Comparison of ENCODE assay signal across 8 cellular contexts in the genomic region with DNA sequence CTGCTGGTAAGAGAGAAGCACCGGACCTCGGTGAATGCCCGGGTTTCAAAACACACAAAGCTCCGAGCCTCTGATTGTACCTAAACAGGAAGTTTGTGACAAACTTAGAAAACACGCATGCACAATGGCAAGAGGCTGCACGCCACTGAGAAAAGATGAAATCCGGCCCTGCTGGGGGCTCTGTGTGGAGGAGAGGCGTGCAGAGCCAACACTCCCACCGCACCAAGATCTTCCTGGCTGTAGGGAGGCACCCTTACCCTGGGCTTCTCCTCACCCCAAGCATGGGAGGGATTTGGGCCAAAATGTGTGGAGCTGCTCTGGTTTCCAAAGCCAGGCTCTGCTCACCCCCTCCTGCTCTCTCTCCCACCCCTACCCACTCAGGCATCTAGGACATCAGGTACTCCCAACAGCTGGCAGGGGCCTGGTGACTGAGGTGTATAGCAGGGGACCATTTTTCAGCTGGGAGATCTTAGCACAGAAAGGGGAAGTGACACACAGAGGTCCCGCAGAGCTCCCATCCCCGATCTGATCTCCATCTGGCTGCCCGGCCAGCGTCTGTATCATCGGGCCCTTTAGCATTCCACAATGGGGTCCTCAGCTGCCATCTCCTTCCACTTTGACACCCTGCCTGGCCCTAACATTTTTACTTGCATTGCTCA.
DNase-seq lines count a peak whose midpoint lies in the region; ATAC-seq and TF ChIP-seq lines count a peak whose summit lies in the region.

No MANE protein-coding gene starts in this region.

- H3K4me3 ChIP-seq in GM06990 (replicated peaks; ENCODE audit: low read depth, low read length) (peak overlapping the region; percentile 21; the same call in 1 of the 2 replicates), NB4 (ENCODE audit: low read depth, low read length) (peak overlapping the region; percentile 49), dorsolateral prefrontal cortex (peak overlapping the region in 1 of 59 donors; percentile 1)

- DNase-seq in GM06990 (ENCODE audit: extremely low read depth, insufficient read length), result peak; percentile 80
- peak; percentile 91 for DNase-seq in NB4 (ENCODE audit: low read depth)
- DNase-seq in dorsolateral prefrontal cortex, result no peak
- no peak for DNase-seq in stimulated activated naive CD8-positive, alpha-beta T cell treated with anti-CD3 and anti-CD28 coated beads, Interleukin-15, Interleukin-2, amounts not matched to agents 100 U/mL and 50 U/mL, for 24 hours
- DNase-seq in putamen (ENCODE audit: low spot score), result no peak
- no peak for DNase-seq in NCI-H2029 (lab: John Stamatoyannopoulos, UW)
- no peak for DNase-seq in islet precursor cell

- no peaks in the 10 kb centered on the region for H3K36me3 ChIP-seq in GM06990 (ENCODE audit: control insufficient read depth, insufficient read depth, low read length)

- ATAC-seq in GM21515 (IDR thresholded peaks at IDR 0.05; ENCODE audit: unreplicated experiment), result peak; percentile 41
- peak; percentile 53 for ATAC-seq in stimulated activated naive CD8-positive, alpha-beta T cell treated with anti-CD3 and anti-CD28 coated beads, Interleukin-15, Interleukin-2, amounts not matched to agents 100 U/mL and 50 U/mL, for 24 hours

- TF ChIP-seq CTCF in GM06990 (IDR thresholded peaks at IDR 0.05; ENCODE audit: insufficient read depth, low read length, poor library complexity, severe bottlenecking), result no peak
- no peak for TF ChIP-seq CTCF in NB4 (IDR thresholded peaks at IDR 0.05; ENCODE audit: low read depth, low read length)
- TF ChIP-seq CTCF in dorsolateral prefrontal cortex (IDR thresholded peaks at IDR 0.05 in 54 of 56, conservative IDR thresholded peaks at IDR 0.05 in 2 of 56; ENCODE audit: low read depth in 1 of 56, partially characterized antibody in 56 of 56), result no peak

- TF ChIP-seq POLR2A in NB4 (IDR thresholded peaks at IDR 0.05; ENCODE audit: extremely low read depth, insufficient read length), result peak; percentile 5

- no peaks in the 10 kb centered on the region for H3K27me3 ChIP-seq in GM06990 (replicated peaks; ENCODE audit: control insufficient read depth, insufficient read depth, low read length)
- no peaks in the 10 kb centered on the region for H3K27me3 ChIP-seq in dorsolateral prefrontal cortex

- H3K27ac ChIP-seq in dorsolateral prefrontal cortex, result peak overlapping the region in 41 of 59 donors; percentile 4 to 71 (median 44)

- intact Hi-C loops in dorsolateral prefrontal cortex (cut with DNase I), result no loop called here

Comparison
In these comparisons a context has a peak if more than half of its experiments do, and no peak if none do; other contexts are left out.
1. DNase-seq: peak in GM06990 (single experiment) and NB4 (single experiment); none in dorsolateral prefrontal cortex (0 of 10), stimulated activated naive CD8-positive, alpha-beta T cell treated with anti-CD3 and anti-CD28 coated beads, Interleukin-15, Interleukin-2, amounts not matched to agents 100 U/mL and 50 U/mL, for 24 hours (single experiment), putamen (single experiment), NCI-H2029 (single experiment) and islet precursor cell (single experiment).